13 cellular contexts compared by ENCODE assay signal in genomic region chr20:60365063-60365640, GRCh38.
A peak's percentile ranks its signal among the peaks of the same experiment; 100 is the strongest.
DNase-seq lines count a peak whose midpoint lies in the region; ATAC-seq, FAIRE-seq and TF ChIP-seq lines count a peak whose summit lies in the region.
"Had no signal": no experiment of that assay in that cellular context is flagged by ENCODE, and none has a peak within 500 bp of the region (broad histone marks: within the 10 kb centered on the region; RNA-seq: fewer than 3 reads in every experiment).

No MANE protein-coding gene starts in this region.

- H3K36me3 ChIP-seq in PC-9 (ENCODE audit: low read depth) (no peaks in the 10 kb centered on the region), keratinocyte (ENCODE audit: control insufficient read depth in 2 of 2, extremely low read depth in 1 of 2, insufficient read depth in 2 of 2, low read length in 2 of 2) (no peaks in the 10 kb centered on the region), colonic mucosa (no peaks in the 10 kb centered on the region)

- no peaks in the 10 kb centered on the region for H3K79me2 ChIP-seq in PC-9 (ENCODE audit: low read depth)
- H3K79me2 ChIP-seq in keratinocyte (ENCODE audit: control insufficient read depth, insufficient read depth, low read length) = no peaks in the 10 kb centered on the region

- H3K4me3 ChIP-seq in AG04450 (ENCODE audit: low read depth, low read length) = no peak overlapping the region
- H3K4me3 ChIP-seq in PC-9 = no peak overlapping the region
- H3K4me3 ChIP-seq in keratinocyte (ENCODE audit: control insufficient read depth in 2 of 3, extremely low read depth in 1 of 3, insufficient read depth in 2 of 3, low read depth in 1 of 3, low read length in 3 of 3) = no peak overlapping the region
- no peak overlapping the region for H3K4me3 ChIP-seq in colonic mucosa
- H3K4me3 ChIP-seq: coronary artery had no signal

- TF ChIP-seq CTCF in AG04450 (IDR thresholded peaks at IDR 0.05; ENCODE audit: low read depth, low read length) (0 out of 2 replicates have a peak, but pooled peaks have one; percentile 9), PC-9 (conservative IDR thresholded peaks at IDR 0.05) (0 out of 2 replicates have a peak, but pooled peaks have one; percentile 16), keratinocyte (optimal IDR thresholded peaks at IDR 0.05 in 1 of 3, IDR thresholded peaks at IDR 0.05 in 1 of 3, conservative IDR thresholded peaks at IDR 0.05 in 1 of 3; ENCODE audit: extremely low read depth in 1 of 3, insufficient read depth in 2 of 3, low read length in 3 of 3) (peak; percentile 12 to 51 (median 40)), colonic mucosa (IDR thresholded peaks at IDR 0.05) (no peak)

- H3K4me2 ChIP-seq in PC-9 (no peak overlapping the region), keratinocyte (ENCODE audit: control insufficient read depth, extremely low read depth, insufficient read depth, low read depth, low read length) (no peak overlapping the region)

- H3K9me3 ChIP-seq in AG04450 (ENCODE audit: control insufficient read depth, insufficient read depth, low read length) (peaks cover 3% of the 10 kb centered on the region; the same call in 1 of the 2 replicates), PC-9 (ENCODE audit: insufficient read depth, low read depth) (no peaks in the 10 kb centered on the region), keratinocyte (ENCODE audit: control insufficient read depth, low read depth, low read length) (no peaks in the 10 kb centered on the region), colonic mucosa (no peaks in the 10 kb centered on the region)

- H3K27ac ChIP-seq in AG04450 (ENCODE audit: low read depth, low read length) (no peak overlapping the region), PC-9 (no peak overlapping the region), keratinocyte (ENCODE audit: control insufficient read depth, insufficient read depth, low read length) (no peak overlapping the region), colonic mucosa (no peak overlapping the region)
- H3K27ac ChIP-seq: coronary artery, RWPE1 had no signal

- H3K9me1 ChIP-seq in keratinocyte (ENCODE audit: control insufficient read depth, extremely low read depth, insufficient read depth, low read length) = no peaks in the 10 kb centered on the region

- H3F3A ChIP-seq in PC-9 (ENCODE audit: insufficient read depth, low read depth) = no peaks in the 10 kb centered on the region

- CTCF ChIA-PET in AG04450 (lab: Charles Lee) (interaction anchor here (1.2 kb wide), 1 partner anchor 155 kb away, joined by 3 read pairs; no protein-coding TSS in a partner anchor), PC-9 (lab: Charles Lee) (no interaction called here)

- intact Hi-C loops in PC-9 (cut with micrococcal nuclease; ENCODE audit: unreplicated experiment) = no loop called here
- intact Hi-C loops in colonic mucosa (cut with DNase I) = no loop called here

- no peak for FAIRE-seq in keratinocyte (lab: Jason Lieb, UNC)
- FAIRE-seq: islet of Langerhans had no signal

- BruUV-seq in PC-9 (replicated peaks; lab: Mats Ljungman, UMichigan) = no TSS peak

- no peak overlapping the region for H3K9ac ChIP-seq in keratinocyte (ENCODE audit: control insufficient read depth, extremely low read depth, insufficient read depth, low read length)
- H3K9ac ChIP-seq in colonic mucosa (ENCODE audit: low read depth in 2 of 2, low read length in 2 of 2) = no peak overlapping the region

- H3K4me1 ChIP-seq in PC-9 (replicated peaks; ENCODE audit: insufficient read depth) (no peaks in the 10 kb centered on the region), keratinocyte (ENCODE audit: control insufficient read depth, extremely low read depth, insufficient read depth, low read length) (no peaks in the 10 kb centered on the region), colonic mucosa (no peaks in the 10 kb centered on the region)

- no peaks in the 10 kb centered on the region for H3K27me3 ChIP-seq in AG04450 (ENCODE audit: control insufficient read depth, insufficient read depth, low read length)
- H3K27me3 ChIP-seq in PC-9 (ENCODE audit: insufficient read depth, low read depth) = peaks cover 67% of the 10 kb centered on the region
- peaks cover 7% of the 10 kb centered on the region for H3K27me3 ChIP-seq in keratinocyte (ENCODE audit: control insufficient read depth, extremely low read depth, insufficient read depth, low read length)
- no peaks in the 10 kb centered on the region for H3K27me3 ChIP-seq in colonic mucosa

- POLR2A ChIA-PET in AG04450 (lab: Yijun Ruan, JAX) (no interaction called here), PC-9 (lab: Charles Lee; ENCODE audit: unreplicated experiment) (no interaction called here)

- H4K20me1 ChIP-seq in PC-9 (ENCODE audit: insufficient read depth) (no peaks in the 10 kb centered on the region), keratinocyte (ENCODE audit: control insufficient read depth, extremely low read depth, insufficient read depth, low read length) (no peaks in the 10 kb centered on the region)

- ATAC-seq in HG02678 (IDR thresholded peaks at IDR 0.05; ENCODE audit: unreplicated experiment) = no peak
- ATAC-seq in GM18867 (IDR thresholded peaks at IDR 0.05; ENCODE audit: unreplicated experiment) = no peak
- ATAC-seq: naive thymus-derived CD8-positive, alpha-beta T cell had no signal

- no peaks in the 10 kb centered on the region for H3K9me2 ChIP-seq in PC-9 (ENCODE audit: insufficient read depth)

- dilution Hi-C loops in keratinocyte (cut with MboI; ENCODE audit: extremely low pct_ligation_motif_present, low sequenced_read_pairs) = no loop called here

- DNase-seq in AG04450 (ENCODE audit: low read depth, low spot score) (no peak), ELR (ENCODE audit: low read depth) (peak; percentile 23), PC-9 (no peak), keratinocyte (ENCODE audit: low read depth, low spot score) (no peak), colonic mucosa (no peak)
- DNase-seq in stimulated activated CD4-positive, alpha-beta T cell treated with anti-CD3 and anti-CD28 coated beads, Interleukin-2, amount 100 ng/mL, for 48 hours = no peak
- DNase-seq: GF-D8; naive thymus-derived CD8-positive, alpha-beta T cell had no signal

- H2AFZ ChIP-seq in PC-9 (no peak overlapping the region), keratinocyte (ENCODE audit: control insufficient read depth, low read length) (no peak overlapping the region)
